ENCODE assay signal across 1 cellular context in genomic region chr17:41801374-41802062, GRCh38.
TF ChIP-seq lines count a peak whose summit lies in the region.

No MANE protein-coding gene starts in this region.

TF ChIP-seq in HepG2, 621 proteins besides CTCF, POLR2A, EP300 and RAD21 (continued from another document):
- no peak for TF ChIP-seq ZNF513 (CRISPR knock-in tag; conservative IDR thresholded peaks at IDR 0.05)
- peak; percentile 59; the same call in 1 of the 2 replicates for TF ChIP-seq ARID5B (CRISPR knock-in tag; IDR thresholded peaks at IDR 0.05)
- 0 out of 2 replicates have a peak, but pooled peaks have one; percentile 28 for TF ChIP-seq ZSCAN9 (CRISPR knock-in tag; IDR thresholded peaks at IDR 0.05; ENCODE audit: borderline replicate concordance)
- TF ChIP-seq ZNF331 (CRISPR knock-in tag; IDR thresholded peaks at IDR 0.05): 0 out of 2 replicates have a peak, but pooled peaks have one; percentile 40
- TF ChIP-seq, protein P1, sequence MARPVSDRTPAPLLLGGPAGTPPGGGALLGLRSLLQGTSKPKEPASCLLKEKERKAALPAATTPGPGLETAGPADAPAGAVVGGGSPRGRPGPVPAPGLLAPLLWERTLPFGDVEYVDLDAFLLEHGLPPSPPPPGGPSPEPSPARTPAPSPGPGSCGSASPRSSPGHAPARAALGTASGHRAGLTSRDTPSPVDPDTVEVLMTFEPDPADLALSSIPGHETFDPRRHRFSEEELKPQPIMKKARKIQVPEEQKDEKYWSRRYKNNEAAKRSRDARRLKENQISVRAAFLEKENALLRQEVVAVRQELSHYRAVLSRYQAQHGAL (CRISPR knock-in tag; IDR thresholded peaks at IDR 0.05; ENCODE audit: not compliant biosample characterization): peak; percentile 30
- TF ChIP-seq FOXO4 (CRISPR knock-in tag; conservative IDR thresholded peaks at IDR 0.05): 0 out of 2 replicates have a peak, but pooled peaks have one; percentile 86
- no peak for TF ChIP-seq PREB (CRISPR knock-in tag; IDR thresholded peaks at IDR 0.05)
- no peak for TF ChIP-seq TAF15 (IDR thresholded peaks at IDR 0.05; ENCODE audit: low read depth, low read length, poor library complexity, severe bottlenecking)
- no peak for TF ChIP-seq ZNF652 (CRISPR knock-in tag; IDR thresholded peaks at IDR 0.05; ENCODE audit: borderline replicate concordance, low read depth)
- peak; percentile 57; the same call in 1 of the 2 replicates for TF ChIP-seq ZNF235 (CRISPR knock-in tag; IDR thresholded peaks at IDR 0.05; ENCODE audit: borderline replicate concordance)
TF ChIP-seq in HepG2: peak in this region for 181.
